24 cellular contexts compared by ENCODE assay signal in genomic region chr22:28931844-28932561, GRCh38. TPM values are rescaled to one million over a fixed set of nuclear protein-coding genes. Genes with fewer than 3 reads are reported as not detected.
DNase-seq lines count a peak whose midpoint lies in the region; ATAC-seq, FAIRE-seq and TF ChIP-seq lines count a peak whose summit lies in the region.
"Had no signal": no experiment of that assay in that cellular context is flagged by ENCODE, and none has a peak within 500 bp of the region (broad histone marks: within the 10 kb centered on the region; RNA-seq: fewer than 3 reads in every experiment).

No MANE protein-coding gene starts in this region.

- H3K27ac ChIP-seq in IMR-90 (ENCODE audit: insufficient read depth, low read length) = no peak overlapping the region
- peak overlapping the region; percentile 55 for H3K27ac ChIP-seq in HepG2 (ENCODE audit: extremely low read length, insufficient read depth, low read length)
- H3K27ac ChIP-seq: pancreas, sigmoid colon, SJCRH30 had no signal

- intact Hi-C loops in IMR-90 (cut with micrococcal nuclease) (no loop called here), HepG2 (cut with micrococcal nuclease; ENCODE audit: unreplicated experiment) (loop anchor here (2.0 kb wide), 1 partner anchor 21 kb away; no protein-coding TSS in a partner anchor)

- TF ChIP-seq CTCF in IMR-90 (conservative IDR thresholded peaks at IDR 0.05; ENCODE audit: low read depth, low read length) (no peak), HepG2 (CRISPR knock-in tag; IDR thresholded peaks at IDR 0.05) (no peak)

- no peak overlapping the region for H4K5ac ChIP-seq in IMR-90 (ENCODE audit: low read depth, low read length)

- H2AK9ac ChIP-seq in IMR-90 (replicated peaks; ENCODE audit: low read depth, low read length, poor library complexity) = peak overlapping the region; percentile 30

- TF ChIP-seq POLR2A in IMR-90 (IDR thresholded peaks at IDR 0.05; ENCODE audit: low read depth, low read length) = no peak
- TF ChIP-seq POLR2A in HepG2 (IDR thresholded peaks at IDR 0.05; ENCODE audit: insufficient read depth in 1 of 2, low read depth in 2 of 2, low read length in 2 of 2) = no peak

- no peak overlapping the region for H4K91ac ChIP-seq in IMR-90 (ENCODE audit: insufficient read depth, low read depth, low read length)

- H3K9ac ChIP-seq in IMR-90 (ENCODE audit: low read depth, low read length) = no peak overlapping the region
- no peak overlapping the region; the same call in 1 of the 2 replicates for H3K9ac ChIP-seq in HepG2 (ENCODE audit: insufficient read depth, low read depth, low read length)

- no peak overlapping the region for H2BK5ac ChIP-seq in IMR-90 (ENCODE audit: low read depth, low read length, poor library complexity, severe bottlenecking)

- H2AFZ ChIP-seq in IMR-90 (replicated peaks; ENCODE audit: low read length, poor library complexity) = no peak overlapping the region
- H2AFZ ChIP-seq in HepG2 (ENCODE audit: low read length) = no peak overlapping the region
- H2AFZ ChIP-seq: GM23338 had no signal

- H2AK5ac ChIP-seq in IMR-90 (ENCODE audit: low read depth, low read length) = no peak overlapping the region

- H3K4me1 ChIP-seq in IMR-90 (ENCODE audit: control insufficient read depth, insufficient read depth, low read length) (peaks cover 4% of the 10 kb centered on the region; the same call in 1 of the 2 replicates), HepG2 (ENCODE audit: insufficient read depth, low read length) (peaks cover 98% of the 10 kb centered on the region)
- H3K4me1 ChIP-seq: SJCRH30 had no signal

- H3K79me2 ChIP-seq in HepG2 (ENCODE audit: insufficient read depth, low read length) = peaks cover 96% of the 10 kb centered on the region

- no peak overlapping the region for H4K8ac ChIP-seq in IMR-90 (ENCODE audit: low read depth in 2 of 2, low read length in 2 of 2)

- peaks cover 10 to 31% of the 10 kb centered on the region in 2 experiments; a peak in 3 of 4 replicates for H3K79me1 ChIP-seq in IMR-90 (ENCODE audit: low read depth in 1 of 2, low read length in 2 of 2)

- no peak overlapping the region for H3K14ac ChIP-seq in IMR-90 (replicated peaks; ENCODE audit: low read depth, low read length)

- H3K27me3 Mint-ChIP-seq in stimulated activated naive B cell treated with anti-CD40 and anti-IgM and Interleukin-4, amounts not matched to agents 10 μg/mL and 1 μg/mL and 100 μg/mL, for 72 hours = peaks cover 25 to 29% of the 10 kb centered on the region in 2 donors

- WGBS in IMR-90 (ENCODE audit: extremely low coverage in 2 of 2, insufficient read length in 1 of 2), 2 experiments = 95% methylated on average over 3 of the region's 5 CpGs; no CpG with 5 or more reads in 1 of the 2 experiments
- 21% methylated on average over 5 of the region's 5 CpGs for WGBS in HepG2 (ENCODE audit: low lambda C conversion rate)

- peak; percentile 37 for FAIRE-seq in HepG2 (lab: Jason Lieb, UNC)
- FAIRE-seq: pancreas had no signal

- H4K20me1 ChIP-seq in IMR-90 (ENCODE audit: insufficient read depth, low read length) = no peaks in the 10 kb centered on the region
- H4K20me1 ChIP-seq in HepG2 (ENCODE audit: insufficient read depth, low read length) = peaks cover 16% of the 10 kb centered on the region

- in situ Hi-C loops in IMR-90 (cut with MboI; ENCODE audit: low sequenced_read_pairs) (no loop called here), HepG2 (cut with HindIII; ENCODE audit: extremely low pct_ligation_motif_present, low pct_unique_long_range_greater_than_20kb) (no loop called here)

- no peaks in the 10 kb centered on the region for H3K36me3 Mint-ChIP-seq in stimulated activated naive B cell treated with anti-CD40 and anti-IgM and Interleukin-4, amounts not matched to agents 10 μg/mL and 1 μg/mL and 100 μg/mL, for 72 hours
- H3K36me3 Mint-ChIP-seq: activated naive CD8-positive, alpha-beta T cell treated with anti-CD3 and anti-CD28 coated beads, Interleukin-2, amount 10 ng/mL, durations not matched to agents 7 days and 5 days; CD8-positive, alpha-beta memory T cell had no signal

- H3K4ac ChIP-seq in IMR-90 (ENCODE audit: low read depth, low read length) = no peak overlapping the region

- TF ChIP-seq RAD21 in IMR-90 (IDR thresholded peaks at IDR 0.05; ENCODE audit: low read length) = no peak
- no peak for TF ChIP-seq RAD21 in HepG2 (CRISPR knock-in tag; IDR thresholded peaks at IDR 0.05)

- H2BK15ac ChIP-seq in IMR-90 (ENCODE audit: low read depth, low read length) = no peak overlapping the region

- POLR2A ChIA-PET in IMR-90 (lab: Charles Lee; ENCODE audit: unreplicated experiment) = interaction anchor here (0.7 kb wide), 1 partner anchor 12 kb away, joined by 3 read pairs; no protein-coding TSS in a partner anchor
- POLR2A ChIA-PET in HepG2 (lab: Yijun Ruan, JAX) = interaction anchor here (0.6 to 3.4 kb wide), 10 partner anchors 8 to 131 kb away, joined by 3 to 24 read pairs (median 4); partner anchors contain the start of gene XBP1

- no peak overlapping the region for H3K27ac Mint-ChIP-seq in stimulated activated naive B cell treated with anti-CD40 and anti-IgM and Interleukin-4, amounts not matched to agents 10 μg/mL and 1 μg/mL and 100 μg/mL, for 72 hours
- H3K27ac Mint-ChIP-seq: activated CD4-positive, alpha-beta T cell treated with anti-CD3 and anti-CD28 coated beads, Interleukin-2, amount 10 ng/mL, durations not matched to agents 7 days and 5 days; activated naive CD8-positive, alpha-beta T cell treated with anti-CD3 and anti-CD28 coated beads, Interleukin-2, amount 10 ng/mL, durations not matched to agents 7 days and 5 days; activated T-helper 17 cell treated with anti-CD3 and anti-CD28 coated beads, Interleukin-2, amount 50 U/mL, for 72 hours; CD8-positive, alpha-beta memory T cell; GM23338; naive thymus-derived CD4-positive, alpha-beta T cell had no signal

- dilution Hi-C loops in IMR-90 (cut with HindIII; ENCODE audit: low sequenced_read_pairs, unreplicated experiment) = no loop called here

- H3K9me3 Mint-ChIP-seq in stimulated activated naive B cell treated with anti-CD40 and anti-IgM and Interleukin-4, amounts not matched to agents 10 μg/mL and 1 μg/mL and 100 μg/mL, for 72 hours = no peaks in the 10 kb centered on the region
- H3K9me3 Mint-ChIP-seq: activated CD4-positive, alpha-beta T cell treated with anti-CD3 and anti-CD28 coated beads, Interleukin-2, amount 10 ng/mL, durations not matched to agents 7 days and 5 days; activated naive CD8-positive, alpha-beta T cell treated with anti-CD3 and anti-CD28 coated beads, Interleukin-2, amount 10 ng/mL, durations not matched to agents 7 days and 5 days; activated T-helper 17 cell treated with anti-CD3 and anti-CD28 coated beads, Interleukin-2, amount 50 U/mL, for 72 hours; CD8-positive, alpha-beta memory T cell; GM23338 had no signal

- H3K23ac ChIP-seq in IMR-90 (ENCODE audit: low read depth, low read length) = no peak overlapping the region

- H2BK120ac ChIP-seq in IMR-90 (ENCODE audit: low read depth, low read length) = no peak overlapping the region

- no peaks in the 10 kb centered on the region for H3K27me3 ChIP-seq in IMR-90 (ENCODE audit: control insufficient read depth, insufficient read depth, low read length)
- no peaks in the 10 kb centered on the region for H3K27me3 ChIP-seq in HepG2 (ENCODE audit: control insufficient read depth in 1 of 2, insufficient read depth in 2 of 2, low read length in 2 of 2)
- H3K27me3 ChIP-seq: pancreas, sigmoid colon, SJCRH30 had no signal

- TF ChIP-seq EP300 in HepG2 (IDR thresholded peaks at IDR 0.05; ENCODE audit: low read depth in 2 of 2, low read length in 2 of 2) (peak in 1 of 2 experiments; percentile 69; a peak in 2 of 4 replicates), HepG2 (CRISPR knock-in tag; IDR thresholded peaks at IDR 0.05; ENCODE audit: borderline replicate concordance) (no peak)

- ATAC-seq in IMR-90 (ENCODE audit: low read depth) = no peak
- peak; percentile 76 for ATAC-seq in HepG2
- peak; percentile 14 to 66 for ATAC-seq in stimulated activated naive B cell treated with anti-CD40 and anti-IgM and Interleukin-4, amounts not matched to agents 10 μg/mL and 1 μg/mL and 100 μg/mL, for 72 hours (replicated peaks)
- no peak for ATAC-seq in GM19351 (IDR thresholded peaks at IDR 0.05; ENCODE audit: unreplicated experiment)
- ATAC-seq: activated T-helper 17 cell treated with anti-CD3 and anti-CD28 coated beads, Interleukin-2, amount 50 U/mL, for 72 hours; GM23338; naive thymus-derived CD4-positive, alpha-beta T cell; Panc1 had no signal

- H3K4me3 ChIP-seq in IMR-90 (ENCODE audit: insufficient read depth, low read depth, low read length) = no peak overlapping the region
- peak overlapping the region in 1 of 3 experiments; percentile 16; a peak in 1 of 6 replicates for H3K4me3 ChIP-seq in HepG2 (replicated peaks in 1 of 3; ENCODE audit: insufficient read depth in 1 of 3, low read depth in 2 of 3, low read length in 3 of 3)
- H3K4me3 ChIP-seq: GM23338, pancreas, sigmoid colon, SJCRH30 had no signal

- CTCF ChIA-PET in IMR-90 (lab: Yijun Ruan, JAX) = interaction anchor here (0.6 kb wide), 1 partner anchor 50 kb away, joined by 4 read pairs; no protein-coding TSS in a partner anchor
- CTCF ChIA-PET in HepG2 (lab: Yijun Ruan, JAX; ENCODE audit: low intra/inter-chr PET ratio, low total read pairs) = no interaction called here

- H3K4me3 Mint-ChIP-seq in stimulated activated naive B cell treated with anti-CD40 and anti-IgM and Interleukin-4, amounts not matched to agents 10 μg/mL and 1 μg/mL and 100 μg/mL, for 72 hours = no peak overlapping the region
- H3K4me3 Mint-ChIP-seq: activated CD4-positive, alpha-beta T cell treated with anti-CD3 and anti-CD28 coated beads, Interleukin-2, amount 10 ng/mL, durations not matched to agents 7 days and 5 days; activated naive CD8-positive, alpha-beta T cell treated with anti-CD3 and anti-CD28 coated beads, Interleukin-2, amount 10 ng/mL, durations not matched to agents 7 days and 5 days; activated T-helper 17 cell treated with anti-CD3 and anti-CD28 coated beads, Interleukin-2, amount 50 U/mL, for 72 hours; CD8-positive, alpha-beta memory T cell; GM23338; naive thymus-derived CD4-positive, alpha-beta T cell had no signal

- no peak overlapping the region for H2BK20ac ChIP-seq in IMR-90 (ENCODE audit: low read depth, low read length)

- H3K4me1 Mint-ChIP-seq in stimulated activated naive B cell treated with anti-CD40 and anti-IgM and Interleukin-4, amounts not matched to agents 10 μg/mL and 1 μg/mL and 100 μg/mL, for 72 hours = peaks cover 7 to 14% of the 10 kb centered on the region in 2 donors
- H3K4me1 Mint-ChIP-seq: activated CD4-positive, alpha-beta T cell treated with anti-CD3 and anti-CD28 coated beads, Interleukin-2, amount 10 ng/mL, durations not matched to agents 7 days and 5 days; activated naive CD8-positive, alpha-beta T cell treated with anti-CD3 and anti-CD28 coated beads, Interleukin-2, amount 10 ng/mL, durations not matched to agents 7 days and 5 days; activated T-helper 17 cell treated with anti-CD3 and anti-CD28 coated beads, Interleukin-2, amount 50 U/mL, for 72 hours; CD8-positive, alpha-beta memory T cell had no signal

- H3K36me3 ChIP-seq in IMR-90 (ENCODE audit: control insufficient read depth, insufficient read depth, low read length) = no peaks in the 10 kb centered on the region
- H3K36me3 ChIP-seq in HepG2 (replicated peaks in 1 of 2; ENCODE audit: control insufficient read depth in 1 of 2, insufficient read depth in 2 of 2, low read length in 2 of 2) = peaks cover 2 to 14% of the 10 kb centered on the region in 2 experiments; a peak in 3 of 5 replicates
- H3K36me3 ChIP-seq: pancreas, sigmoid colon, SJCRH30 had no signal

- DNase-seq in IMR-90 = no peak
- peak; percentile 73 for DNase-seq in cerebellar cortex (ENCODE audit: low spot score)
- peak; percentile 63 for DNase-seq in HepG2 (ENCODE audit: low spot score)
- DNase-seq in stimulated activated naive B cell treated with anti-CD40 and anti-IgM and Interleukin-4, amounts not matched to agents 10 μg/mL and 1 μg/mL and 100 μg/mL, for 72 hours = no peak
- DNase-seq in cerebellar nuclear complex (lab: John Stamatoyannopoulos, UW) = no peak
- DNase-seq in NCI-H82 (lab: John Stamatoyannopoulos, UW) = no peak
- DNase-seq: activated CD4-positive, alpha-beta T cell treated with anti-CD3 and anti-CD28 coated beads, Interleukin-2, amount 10 ng/mL, durations not matched to agents 7 days and 5 days; activated CD8-positive, alpha-beta memory T cell treated with anti-CD3 and anti-CD28 coated beads, Interleukin-2, amount 50 U/mL, for 4 hours; activated naive CD8-positive, alpha-beta T cell treated with anti-CD3 and anti-CD28 coated beads, Interleukin-2, amount 10 ng/mL, durations not matched to agents 7 days and 5 days; CD8-positive, alpha-beta memory T cell; DND-41; effector CD4-positive, alpha-beta T cell; foreskin melanocyte; islet precursor cell; mesendoderm; naive thymus-derived CD4-positive, alpha-beta T cell; NCI-H2081; pancreas; sigmoid colon; SJCRH30 had no signal

- H3K18ac ChIP-seq in IMR-90 (ENCODE audit: low read depth, low read length) = no peak overlapping the region

- H3K9me3 ChIP-seq in IMR-90 (ENCODE audit: control insufficient read depth, insufficient read depth, low read length) = no peaks in the 10 kb centered on the region
- no peaks in the 10 kb centered on the region for H3K9me3 ChIP-seq in HepG2 (ENCODE audit: low read length)
- H3K9me3 ChIP-seq: pancreas, sigmoid colon, SJCRH30 had no signal

- BruUV-seq in IMR-90 (replicated peaks; lab: Mats Ljungman, UMichigan) (no TSS peak), HepG2 (replicated peaks; lab: Mats Ljungman, UMichigan) (no TSS peak)

- H3K56ac ChIP-seq in IMR-90 (ENCODE audit: extremely low read depth, insufficient read depth, low read length) = no peak overlapping the region

- H3K4me2 ChIP-seq in IMR-90 (ENCODE audit: low read depth, low read length) (no peak overlapping the region), HepG2 (ENCODE audit: low read depth, low read length) (peak overlapping the region; percentile 60)
- H3K4me2 ChIP-seq: GM23338 had no signal

- H3K9me1 ChIP-seq in IMR-90 (ENCODE audit: insufficient read depth, low read length) = peaks cover 12% of the 10 kb centered on the region; the same call in 1 of the 2 replicates

RNA-seq across cellular contexts. Expression of gene ZNRF3, which starts 48.6 kb away (rescaled TPM):
- total RNA-seq in IMR-90 (2012; rRNA removed) (1.4 TPM in 2 replicates), HepG2 (2016; rRNA removed; fragmentation: Illumina TruSeq; extraction: Trizol) (17.6 and 36.7 TPM in 2 replicates)
- polyA plus RNA-seq in IMR-90 (2012; rRNA removed) (2.4 and 3.3 TPM in 2 replicates), HepG2 (2011; rRNA removed) (17.4 and 20.3 TPM in 2 replicates)
- 1.4 and 3.5 TPM in 2 replicates for polyA plus RNA-seq in IMR-90 (2012; cell fraction: cytosol; rRNA removed)
- 2.1 and 5.4 TPM in 2 replicates for polyA plus RNA-seq in IMR-90 (2012; cell fraction: nucleus; rRNA removed; ENCODE audit: low replicate concordance)
- total RNA-seq in HepG2 (2016; cell fraction: cytosol; rRNA removed; fragmentation: Illumina TruSeq; extraction: Trizol; ENCODE audit: low read depth) = 6.8 and 7.3 TPM in 2 replicates
- 15.3 and 36.6 TPM in 2 replicates for total RNA-seq in HepG2 (2016; cell fraction: insoluble cytoplasmic fraction; rRNA removed; fragmentation: Illumina TruSeq; extraction: Trizol)
- 18.5 and 19.0 TPM in 2 replicates for total RNA-seq in HepG2 (2016; cell fraction: membrane; rRNA removed; fragmentation: Illumina TruSeq; extraction: Trizol)
- 35.5 and 42.6 TPM in 2 replicates for total RNA-seq in HepG2 (2016; cell fraction: nucleus; rRNA removed; fragmentation: Illumina TruSeq; extraction: Trizol)
- 12.9 and 24.5 TPM in 2 replicates for polyA plus RNA-seq in HepG2 (2011; cell fraction: cytosol; rRNA removed)
- polyA plus RNA-seq in HepG2 (2011; cell fraction: nucleus; rRNA removed) = 30.8 and 41.2 TPM in 2 replicates
- polyA plus RNA-seq in HepG2 (2012) = 19.0 and 20.9 TPM in 2 replicates
- 3.0 and 3.4 TPM in 2 replicates for polyA plus RNA-seq in HepG2 (2016; cell fraction: cytosol; fragmentation: Illumina TruSeq; extraction: Trizol; ENCODE audit: low read depth)
- polyA plus RNA-seq in HepG2 (2016; cell fraction: insoluble cytoplasmic fraction; fragmentation: Illumina TruSeq; extraction: Trizol; ENCODE audit: low read depth) = 14.9 and 16.9 TPM in 2 replicates
- polyA plus RNA-seq in HepG2 (2016; cell fraction: membrane; fragmentation: Illumina TruSeq; extraction: Trizol; ENCODE audit: low read depth) = 7.9 and 8.5 TPM in 2 replicates
- polyA plus RNA-seq in HepG2 (2016; cell fraction: nucleus; fragmentation: Illumina TruSeq; extraction: Trizol; ENCODE audit: insufficient read depth, low read depth) = 54.3 and 62.4 TPM in 2 replicates
- 2.0 and 68.2 TPM in 2 replicates for polyA minus RNA-seq in HepG2 (2011; rRNA and poly(A)+ RNA removed; ENCODE audit: low replicate concordance)
- polyA minus RNA-seq in HepG2 (2011; cell fraction: cytosol; rRNA and poly(A)+ RNA removed) = 28.7 and 38.5 TPM in 2 replicates
- 19.8 and 22.1 TPM in 2 replicates for polyA minus RNA-seq in HepG2 (2011; cell fraction: nucleus; rRNA and poly(A)+ RNA removed)

Comparison
In these comparisons a context has a peak if more than half of its experiments do, and no peak if none do; other contexts are left out.
1. ATAC-seq: peak in HepG2 (single experiment) and stimulated activated naive B cell treated with anti-CD40 and anti-IgM and Interleukin-4, amounts not matched to agents 10 μg/mL and 1 μg/mL and 100 μg/mL, for 72 hours (2 of 2); none in IMR-90 (single experiment) and GM19351 (single experiment).
2. DNase-seq: peak in cerebellar cortex (single experiment) and HepG2 (single experiment); none in IMR-90 (single experiment), stimulated activated naive B cell treated with anti-CD40 and anti-IgM and Interleukin-4, amounts not matched to agents 10 μg/mL and 1 μg/mL and 100 μg/mL, for 72 hours (single experiment), cerebellar nuclear complex (0 of 2) and NCI-H82 (single experiment).